ENCODE assay signal across 12 cellular contexts in genomic region chr11:41309716-41310115, GRCh38.
DNase-seq lines count a peak whose midpoint lies in the region; ATAC-seq and TF ChIP-seq lines count a peak whose summit lies in the region.
"Had no signal": no experiment of that assay in that cellular context is flagged by ENCODE, and none has a peak within 500 bp of the region (broad histone marks: within the 10 kb centered on the region; RNA-seq: fewer than 3 reads in every experiment).

No MANE protein-coding gene starts in this region.

- H3K36me3 Mint-ChIP-seq in endodermal cell (ENCODE audit: low read depth), result peaks cover 3% of the 10 kb centered on the region
- H3K36me3 Mint-ChIP-seq in activated T-cell treated with anti-CD3 and anti-CD28 coated beads, Interleukin-2, amount 50 U/mL, for 72 hours (ENCODE audit: insufficient read depth in 2 of 2), result peaks cover 3 to 4% of the 10 kb centered on the region in 2 donors
- peaks cover 0 to 4% (median 1%) of the 10 kb centered on the region in 3 donors for H3K36me3 Mint-ChIP-seq in CD8-positive, alpha-beta memory T cell

- H3K27me3 Mint-ChIP-seq in endodermal cell (ENCODE audit: insufficient read depth), result no peaks in the 10 kb centered on the region
- H3K27me3 Mint-ChIP-seq in activated T-cell treated with anti-CD3 and anti-CD28 coated beads, Interleukin-2, amount 50 U/mL, for 72 hours (ENCODE audit: low read depth), result no peaks in the 10 kb centered on the region
- H3K27me3 Mint-ChIP-seq in CD8-positive, alpha-beta memory T cell, result no peaks in the 10 kb centered on the region

- H3K9ac ChIP-seq in endodermal cell (ENCODE audit: extremely low read depth, low read length, poor library complexity, severe bottlenecking), result no peak overlapping the region

- TF ChIP-seq CTCF in endodermal cell (conservative IDR thresholded peaks at IDR 0.05) (peak; percentile 73), BE2C (IDR thresholded peaks at IDR 0.05; ENCODE audit: low read depth, low read length) (no peak), esophagus squamous epithelium (IDR thresholded peaks at IDR 0.05) (no peak)

- no peak overlapping the region for H3K27ac ChIP-seq in endodermal cell (ENCODE audit: low read depth, low read length)
- no peak overlapping the region for H3K27ac ChIP-seq in CD8-positive, alpha-beta memory T cell (ENCODE audit: low read depth, low read length)
- no peak overlapping the region for H3K27ac ChIP-seq in esophagus squamous epithelium
- H3K27ac ChIP-seq: adrenal gland had no signal

- TF ChIP-seq POLR2A in esophagus squamous epithelium (IDR thresholded peaks at IDR 0.05), result no peak

- H3K4me3 Mint-ChIP-seq in endodermal cell, result no peak overlapping the region
- H3K4me3 Mint-ChIP-seq in activated T-cell treated with anti-CD3 and anti-CD28 coated beads, Interleukin-2, amount 50 U/mL, for 72 hours, result no peak overlapping the region
- no peak overlapping the region for H3K4me3 Mint-ChIP-seq in CD8-positive, alpha-beta memory T cell

- intact Hi-C loops in esophagus squamous epithelium (cut with DNase I), result no loop called here

- no peak overlapping the region for H3K27ac Mint-ChIP-seq in endodermal cell
- H3K27ac Mint-ChIP-seq in activated T-cell treated with anti-CD3 and anti-CD28 coated beads, Interleukin-2, amount 50 U/mL, for 72 hours, result no peak overlapping the region
- H3K27ac Mint-ChIP-seq in CD8-positive, alpha-beta memory T cell, result no peak overlapping the region

- H3K9me3 ChIP-seq in endodermal cell (ENCODE audit: control insufficient read depth, low read length) (no peaks in the 10 kb centered on the region), BE2C (no peaks in the 10 kb centered on the region), esophagus squamous epithelium (no peaks in the 10 kb centered on the region)
- no peaks in the 10 kb centered on the region for H3K9me3 ChIP-seq in CD8-positive, alpha-beta memory T cell (ENCODE audit: low read length)
- H3K9me3 ChIP-seq: adrenal gland had no signal

- H3K9me3 Mint-ChIP-seq in endodermal cell, result peaks cover 9% of the 10 kb centered on the region
- peaks cover 2 to 10% of the 10 kb centered on the region in 2 donors for H3K9me3 Mint-ChIP-seq in activated T-cell treated with anti-CD3 and anti-CD28 coated beads, Interleukin-2, amount 50 U/mL, for 72 hours
- H3K9me3 Mint-ChIP-seq in CD8-positive, alpha-beta memory T cell, result peaks cover 2 to 15% (median 13%) of the 10 kb centered on the region in 5 donors

- CTCF ChIA-PET in CD8-positive, alpha-beta memory T cell (lab: Charles Lee), result no interaction called here

- no peaks in the 10 kb centered on the region for H3K27me3 ChIP-seq in endodermal cell (ENCODE audit: control insufficient read depth, insufficient read depth, low read length, poor library complexity, severe bottlenecking)
- no peaks in the 10 kb centered on the region for H3K27me3 ChIP-seq in CD8-positive, alpha-beta memory T cell (ENCODE audit: insufficient read depth, low read length, poor library complexity, severe bottlenecking)
- no peaks in the 10 kb centered on the region for H3K27me3 ChIP-seq in BE2C
- H3K27me3 ChIP-seq in esophagus squamous epithelium, result no peaks in the 10 kb centered on the region
- H3K27me3 ChIP-seq: adrenal gland had no signal

- whole genome bisulfite sequencing in endodermal cell (ENCODE audit: insufficient coverage in 1 of 2, insufficient read length in 1 of 2), 2 experiments, result 86 to 93% methylated on average over 3 to 4 of the region's 4 CpGs
- 65 to 66% methylated on average over 4 of the region's 4 CpGs for WGBS in esophagus squamous epithelium, 2 donors

- peaks cover 28% of the 10 kb centered on the region for H3K4me1 Mint-ChIP-seq in endodermal cell
- no peaks in the 10 kb centered on the region for H3K4me1 Mint-ChIP-seq in activated T-cell treated with anti-CD3 and anti-CD28 coated beads, Interleukin-2, amount 50 U/mL, for 72 hours (ENCODE audit: low read depth)
- H3K4me1 Mint-ChIP-seq in CD8-positive, alpha-beta memory T cell, result no peaks in the 10 kb centered on the region

- ATAC-seq in GM18502 (IDR thresholded peaks at IDR 0.05; ENCODE audit: poor library complexity, unreplicated experiment) (peak; percentile 25), GM21723 (IDR thresholded peaks at IDR 0.05; ENCODE audit: unreplicated experiment) (peak; percentile 20), HG03520 (IDR thresholded peaks at IDR 0.05; ENCODE audit: unreplicated experiment) (peak; percentile 12)
- no peak for ATAC-seq in activated T-cell treated with anti-CD3 and anti-CD28 coated beads, Interleukin-2, amount 50 U/mL, for 72 hours (replicated peaks in 1 of 2)

- DNase-seq in endodermal cell, result no peak
- DNase-seq in activated T-cell treated with anti-CD3 and anti-CD28 coated beads, Interleukin-2, amount 50 U/mL, for 72 hours, result no peak
- no peak for DNase-seq in CD8-positive, alpha-beta memory T cell
- no peak for DNase-seq in BE2C
- DNase-seq in esophagus squamous epithelium (lab: John Stamatoyannopoulos, UW), result no peak
- DNase-seq: activated CD4-positive, alpha-beta T cell treated with anti-CD3 and anti-CD28 coated beads for 4 hours; adrenal gland; KG1; occipital lobe had no signal

- POLR2A ChIA-PET in CD8-positive, alpha-beta memory T cell (lab: Charles Lee), result no interaction called here

- H3K4me3 ChIP-seq in endodermal cell (ENCODE audit: low read length) (no peak overlapping the region), BE2C (ENCODE audit: low read depth, low read length) (no peak overlapping the region), esophagus squamous epithelium (no peak overlapping the region)
- H3K4me3 ChIP-seq in CD8-positive, alpha-beta memory T cell (ENCODE audit: low read length), result no peak overlapping the region
- H3K4me3 ChIP-seq: adrenal gland had no signal

- H3K36me3 ChIP-seq in endodermal cell (ENCODE audit: control insufficient read depth, insufficient read depth, low read length) (no peaks in the 10 kb centered on the region), BE2C (no peaks in the 10 kb centered on the region), esophagus squamous epithelium (no peaks in the 10 kb centered on the region)
- H3K36me3 ChIP-seq in CD8-positive, alpha-beta memory T cell (ENCODE audit: insufficient read depth, low read length), result no peaks in the 10 kb centered on the region
- H3K36me3 ChIP-seq: adrenal gland had no signal

- peaks cover 8% of the 10 kb centered on the region for H3K4me1 ChIP-seq in endodermal cell (ENCODE audit: control insufficient read depth, insufficient read depth, low read length)
- H3K4me1 ChIP-seq in CD8-positive, alpha-beta memory T cell (ENCODE audit: insufficient read depth, low read length), result no peaks in the 10 kb centered on the region
- no peaks in the 10 kb centered on the region for H3K4me1 ChIP-seq in BE2C
- H3K4me1 ChIP-seq in esophagus squamous epithelium, result no peaks in the 10 kb centered on the region
- H3K4me1 ChIP-seq: adrenal gland had no signal

Comparison
In these comparisons a context has a peak if more than half of its experiments do, and no peak if none do; other contexts are left out.
1. ATAC-seq: peak in GM18502 (single experiment), GM21723 (single experiment) and HG03520 (single experiment); none in activated T-cell treated with anti-CD3 and anti-CD28 coated beads, Interleukin-2, amount 50 U/mL, for 72 hours (0 of 2).